12 cellular contexts compared by ENCODE assay signal in the genomic region with DNA sequence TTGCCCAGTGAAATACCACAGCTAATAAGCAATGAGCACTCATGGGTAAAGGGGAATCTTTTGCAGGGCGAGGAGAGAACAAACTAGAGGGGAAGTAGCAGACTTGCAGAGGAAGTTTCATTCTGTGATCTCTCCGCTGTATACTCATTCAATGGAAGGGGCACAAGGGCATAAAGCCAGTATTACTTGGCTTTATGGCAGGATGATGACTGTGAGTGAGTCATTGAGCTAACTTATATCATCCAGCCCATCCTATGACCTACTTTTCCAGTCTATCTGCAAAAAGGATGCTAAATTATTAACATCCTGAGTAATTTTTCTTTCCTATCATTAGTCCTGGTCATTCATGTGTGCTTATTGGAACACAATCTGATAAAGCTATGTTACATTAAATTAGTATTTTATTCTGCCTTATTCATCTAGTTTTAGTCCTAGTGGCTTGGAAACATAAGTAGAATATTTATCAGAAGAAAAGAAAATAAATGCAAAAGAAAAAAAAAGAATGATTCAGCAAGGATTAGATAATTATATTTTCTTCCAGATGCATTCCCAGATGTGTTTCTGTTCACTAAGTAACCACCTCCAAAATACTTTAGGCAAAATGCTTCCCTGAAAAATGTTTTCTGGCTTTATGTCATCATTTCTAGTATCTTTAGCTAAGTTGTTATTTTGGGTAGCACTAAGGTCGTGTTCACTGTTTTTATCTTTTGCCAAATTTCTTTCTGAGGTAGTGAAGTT.
DNase-seq lines count a peak whose midpoint lies in the region; ATAC-seq and TF ChIP-seq lines count a peak whose summit lies in the region.
"Had no signal": no experiment of that assay in that cellular context is flagged by ENCODE, and none has a peak within 500 bp of the region (broad histone marks: within the 10 kb centered on the region; RNA-seq: fewer than 3 reads in every experiment).

No MANE protein-coding gene starts in this region.

- H3K9me3 ChIP-seq in AG04450 (ENCODE audit: control insufficient read depth, insufficient read depth, low read length), result no peaks in the 10 kb centered on the region
- no peaks in the 10 kb centered on the region for H3K9me3 ChIP-seq in prostate gland

- POLR2A ChIA-PET in AG04450 (lab: Yijun Ruan, JAX), result interaction anchor here (0.6 kb wide), 2 partner anchors 36 to 587 kb away, joined by 3 to 5 read pairs; partner anchors contain the start of gene SOX4

- TF ChIP-seq CTCF in AG04450 (IDR thresholded peaks at IDR 0.05; ENCODE audit: low read depth, low read length), result no peak
- no peak for TF ChIP-seq CTCF in prostate gland (IDR thresholded peaks at IDR 0.05)

- TF ChIP-seq POLR2A in prostate gland (IDR thresholded peaks at IDR 0.05), result no peak

- H3K27ac ChIP-seq in AG04450 (ENCODE audit: low read depth, low read length), result no peak overlapping the region
- H3K27ac ChIP-seq in prostate gland, result no peak overlapping the region

- intact Hi-C loops in prostate gland (cut with DNase I), result no loop called here

- no peak for ATAC-seq in HG03108 (IDR thresholded peaks at IDR 0.05; ENCODE audit: unreplicated experiment)

- H3K4me3 ChIP-seq in AG04450 (ENCODE audit: low read depth, low read length) (peak overlapping the region; percentile 7; the same call in 1 of the 2 replicates), prostate gland (no peak overlapping the region)

- H3K27me3 ChIP-seq in AG04450 (ENCODE audit: control insufficient read depth, insufficient read depth, low read length) (no peaks in the 10 kb centered on the region), prostate gland (replicated peaks; ENCODE audit: insufficient read depth) (no peaks in the 10 kb centered on the region)

- peak; percentile 55 for DNase-seq in AG04450 (ENCODE audit: low read depth, low spot score)
- DNase-seq in H4 (ENCODE audit: low spot score), result peak; percentile 40
- peak; percentile 92 for DNase-seq in RPMI7951 (ENCODE audit: low read depth)
- peak; percentile 82 for DNase-seq in fibroblast of the conjunctiva (ENCODE audit: low read depth)
- DNase-seq in NCI-H146 treated with DMSO at 0.1 percent for 48 hours (lab: John Stamatoyannopoulos, UW; ENCODE audit: unreplicated experiment), result no peak
- DNase-seq in anterior cingulate cortex (lab: John Stamatoyannopoulos, UW), result no peak
- DNase-seq in prostate gland (ENCODE audit: low spot score), result no peak
- DNase-seq: activated CD4-positive, alpha-beta memory T cell treated with anti-CD3 and anti-CD28 coated beads, Interleukin-2, amount 10 ng/mL, durations not matched to agents 7 days and 5 days; endodermal cell; GOT3; NCI-H1105 had no signal

- no peaks in the 10 kb centered on the region for H3K36me3 ChIP-seq in prostate gland

- CTCF ChIA-PET in AG04450 (lab: Charles Lee), result no interaction called here

- 70% methylated on average over 3 of the region's 3 CpGs for WGBS in prostate gland

- no peaks in the 10 kb centered on the region for H3K4me1 ChIP-seq in prostate gland (replicated peaks)

Comparison
In these comparisons a context has a peak if more than half of its experiments do, and no peak if none do; other contexts are left out.
1. DNase-seq: peak in AG04450 (single experiment), H4 (single experiment), RPMI7951 (single experiment) and fibroblast of the conjunctiva (single experiment); none in NCI-H146 treated with DMSO at 0.1 percent for 48 hours (single experiment), anterior cingulate cortex (0 of 58) and prostate gland (single experiment).